20 cellular contexts compared by ENCODE assay signal in the genomic region with DNA sequence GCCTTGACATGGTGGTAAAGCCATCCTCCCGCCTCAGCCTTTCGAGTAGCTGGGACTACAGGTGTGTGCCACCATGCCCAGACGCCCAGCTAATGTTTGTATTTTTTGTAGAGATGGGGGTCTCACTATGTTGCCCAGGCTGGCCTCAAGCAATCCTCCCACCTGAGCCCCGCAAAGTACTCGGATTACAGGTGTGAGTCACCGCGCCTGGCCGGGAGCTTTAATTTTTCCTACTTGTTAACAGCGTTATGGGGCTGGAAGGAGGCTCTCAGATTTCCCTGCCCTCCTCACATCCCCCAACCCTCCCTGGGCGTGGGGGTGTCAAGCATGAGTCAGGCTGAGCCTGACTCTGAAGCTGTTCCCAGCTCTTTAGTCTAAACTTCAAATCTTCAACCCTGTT. TPM values are rescaled to one million over a fixed set of nuclear protein-coding genes. Genes with fewer than 3 reads are reported as not detected.
A peak's percentile ranks its signal among the peaks of the same experiment; 100 is the strongest.
DNase-seq lines count a peak whose midpoint lies in the region; ATAC-seq and TF ChIP-seq lines count a peak whose summit lies in the region.
"Had no signal": no experiment of that assay in that cellular context is flagged by ENCODE, and none has a peak within 500 bp of the region (broad histone marks: within the 10 kb centered on the region; RNA-seq: fewer than 3 reads in every experiment).

No MANE protein-coding gene starts in this region.

- peak; percentile 48 for DNase-seq in H4 (ENCODE audit: low spot score)
- peak; percentile 38 for DNase-seq in NCI-H69 (lab: John Stamatoyannopoulos, UW)
- peak; percentile 29 for DNase-seq in choroid plexus epithelial cell (ENCODE audit: low read depth)
- DNase-seq in putamen (ENCODE audit: low spot score) = peak; percentile 54
- DNase-seq in stimulated activated effector memory CD8-positive, alpha-beta T cell treated with anti-CD3 and anti-CD28 coated beads, Interleukin-12 subunit alpha, Interleukin-12 subunit beta, amount 100 ng/mL, for 72 hours (ENCODE audit: low spot score in 2 of 2) = no peak
- no peak for DNase-seq in COR-L47 (lab: John Stamatoyannopoulos, UW)
- DNase-seq: activated CD4-positive, alpha-beta T cell treated with anti-CD3 and anti-CD28 coated beads for 36 hours; adrenal gland; effector memory CD8-positive, alpha-beta T cell; kidney glomerular epithelial cell; NCI-H187 treated with DMSO at 0.1 percent for 48 hours; NCI-H774; stimulated activated CD4-positive, alpha-beta T cell treated with anti-CD3 and anti-CD28 coated beads, Interleukin-15, amount 100 ng/mL, for 24 hours; T-helper 9 cell had no signal

- TF ChIP-seq CTCF in choroid plexus epithelial cell (conservative IDR thresholded peaks at IDR 0.05; ENCODE audit: low read depth, low read length) = no peak

- H3K27ac Mint-ChIP-seq in stimulated activated effector memory CD8-positive, alpha-beta T cell treated with anti-CD3 and anti-CD28 coated beads, Interleukin-12 subunit alpha, Interleukin-12 subunit beta, amount 100 ng/mL, for 72 hours = no peak overlapping the region
- H3K27ac Mint-ChIP-seq: activated CD4-positive, alpha-beta T cell treated with anti-CD3 and anti-CD28 coated beads for 36 hours; effector memory CD8-positive, alpha-beta T cell had no signal

- no peak overlapping the region for H3K4me3 ChIP-seq in choroid plexus epithelial cell (ENCODE audit: low read depth, low read length)
- H3K4me3 ChIP-seq: adrenal gland, hepatocyte, SK-N-MC, thoracic aorta had no signal

- no peak for ATAC-seq in stimulated activated effector memory CD8-positive, alpha-beta T cell treated with anti-CD3 and anti-CD28 coated beads, Interleukin-12 subunit alpha, Interleukin-12 subunit beta, amount 100 ng/mL, for 72 hours
- ATAC-seq in GM21529 (IDR thresholded peaks at IDR 0.05; ENCODE audit: unreplicated experiment) = no peak
- ATAC-seq: activated CD4-positive, alpha-beta T cell treated with anti-CD3 and anti-CD28 coated beads for 36 hours; effector memory CD8-positive, alpha-beta T cell; stimulated activated memory B cell treated with anti-CD40 and anti-IgM and Interleukin-4, amounts not matched to agents 10 μg/mL and 1 μg/mL and 100 μg/mL, for 72 hours had no signal

- no peaks in the 10 kb centered on the region for H3K9me3 Mint-ChIP-seq in stimulated activated effector memory CD8-positive, alpha-beta T cell treated with anti-CD3 and anti-CD28 coated beads, Interleukin-12 subunit alpha, Interleukin-12 subunit beta, amount 100 ng/mL, for 72 hours
- H3K9me3 Mint-ChIP-seq: central memory CD8-positive, alpha-beta T cell; effector memory CD8-positive, alpha-beta T cell; stimulated activated memory B cell treated with anti-CD40 and anti-IgM and Interleukin-4, amounts not matched to agents 10 μg/mL and 1 μg/mL and 100 μg/mL, for 72 hours had no signal

- H3K4me1 Mint-ChIP-seq in stimulated activated effector memory CD8-positive, alpha-beta T cell treated with anti-CD3 and anti-CD28 coated beads, Interleukin-12 subunit alpha, Interleukin-12 subunit beta, amount 100 ng/mL, for 72 hours = no peaks in the 10 kb centered on the region
- H3K4me1 Mint-ChIP-seq: activated CD4-positive, alpha-beta T cell treated with anti-CD3 and anti-CD28 coated beads for 36 hours had no signal

- H3K4me3 Mint-ChIP-seq in stimulated activated effector memory CD8-positive, alpha-beta T cell treated with anti-CD3 and anti-CD28 coated beads, Interleukin-12 subunit alpha, Interleukin-12 subunit beta, amount 100 ng/mL, for 72 hours = no peak overlapping the region
- H3K4me3 Mint-ChIP-seq: activated CD4-positive, alpha-beta T cell treated with anti-CD3 and anti-CD28 coated beads for 36 hours; central memory CD8-positive, alpha-beta T cell; effector memory CD8-positive, alpha-beta T cell; stimulated activated memory B cell treated with anti-CD40 and anti-IgM and Interleukin-4, amounts not matched to agents 10 μg/mL and 1 μg/mL and 100 μg/mL, for 72 hours had no signal

- peaks cover 37% of the 10 kb centered on the region for H3K36me3 Mint-ChIP-seq in stimulated activated effector memory CD8-positive, alpha-beta T cell treated with anti-CD3 and anti-CD28 coated beads, Interleukin-12 subunit alpha, Interleukin-12 subunit beta, amount 100 ng/mL, for 72 hours

RNA-seq across cellular contexts. Expression of a gene that starts 8.3 kb away (rescaled TPM):
- total RNA-seq in H4 (2014; rRNA removed; shearing (Covaris generic)) = 45.7 and 52.7 TPM in 2 replicates

RNA-seq across cellular contexts. Expression of a gene that starts 8.5 kb away (rescaled TPM):
- total RNA-seq in H4 (2014; rRNA removed; shearing (Covaris generic)) = 30.6 and 42.1 TPM in 2 replicates

RNA-seq across cellular contexts. Expression of a gene that starts 22.4 kb away (rescaled TPM):
- 42.0 and 53.2 TPM in 2 replicates for total RNA-seq in H4 (2014; rRNA removed; shearing (Covaris generic))

RNA-seq across cellular contexts. Expression of a gene that starts 23.0 kb away (rescaled TPM):
- 35.9 and 37.3 TPM in 2 replicates for total RNA-seq in H4 (2014; rRNA removed; shearing (Covaris generic))

Comparison
In these comparisons a context has a peak if more than half of its experiments do, and no peak if none do; other contexts are left out.
1. DNase-seq: peak in H4 (single experiment), NCI-H69 (single experiment), choroid plexus epithelial cell (single experiment) and putamen (single experiment); none in stimulated activated effector memory CD8-positive, alpha-beta T cell treated with anti-CD3 and anti-CD28 coated beads, Interleukin-12 subunit alpha, Interleukin-12 subunit beta, amount 100 ng/mL, for 72 hours (0 of 2) and COR-L47 (single experiment).